In genomic region chrX:110965409-110965808, GRCh38 we compare ENCODE assay signal across 15 cellular contexts.
DNase-seq lines count a peak whose midpoint lies in the region; TF ChIP-seq lines count a peak whose summit lies in the region.
"Had no signal": no experiment of that assay in that cellular context is flagged by ENCODE, and none has a peak within 500 bp of the region (broad histone marks: within the 10 kb centered on the region; RNA-seq: fewer than 3 reads in every experiment).

No MANE protein-coding gene starts in this region.

- H3K4me1 ChIP-seq in HUES48 (ENCODE audit: control insufficient read depth, insufficient read depth, low read length): peaks cover 39% of the 10 kb centered on the region
- H3K4me1 ChIP-seq in neural progenitor cell: peaks cover 57% of the 10 kb centered on the region

- no peak overlapping the region for H3K27ac Mint-ChIP-seq in neural progenitor cell
- H3K27ac Mint-ChIP-seq: B cell; CD4-positive, alpha-beta T cell had no signal

- H4K20me1 ChIP-seq in neural progenitor cell (ENCODE audit: low read depth): no peaks in the 10 kb centered on the region

- peaks cover 21% of the 10 kb centered on the region for H3K9me3 Mint-ChIP-seq in neural progenitor cell
- H3K9me3 Mint-ChIP-seq: CD4-positive, alpha-beta T cell had no signal

- peak overlapping the region; percentile 33 for H3K4me3 Mint-ChIP-seq in neural progenitor cell
- H3K4me3 Mint-ChIP-seq: B cell; CD4-positive, alpha-beta T cell had no signal

- H3K36me3 Mint-ChIP-seq in neural progenitor cell: peaks cover 23% of the 10 kb centered on the region

- H3K4me1 Mint-ChIP-seq in neural progenitor cell: peaks cover 18% of the 10 kb centered on the region
- H3K4me1 Mint-ChIP-seq: B cell had no signal

- H3K36me3 ChIP-seq in HUES48 (ENCODE audit: control insufficient read depth, insufficient read depth, low read length) (no peaks in the 10 kb centered on the region), neural progenitor cell (no peaks in the 10 kb centered on the region)

- DNase-seq in amniotic epithelial cell (ENCODE audit: low read depth) (peak; percentile 66), fibroblast of mammary gland (ENCODE audit: low read depth) (peak; percentile 38), neural progenitor cell (ENCODE audit: low spot score) (no peak), kidney glomerular epithelial cell (lab: John Stamatoyannopoulos, UW) (no peak), activated gamma-delta T cell treated with Interleukin-2 at 50 U/mL for 16 hours (no peak), AG20443 (ENCODE audit: low spot score) (no peak)
- DNase-seq: ACHN; Calu3; CD4-positive, alpha-beta T cell; NCI-H2029 treated with DMSO at 0.1 percent for 48 hours; NCI-H510A had no signal

- no peak overlapping the region for H3K9ac ChIP-seq in HUES48 (ENCODE audit: low read depth, low read length)
- no peak overlapping the region for H3K9ac ChIP-seq in neural progenitor cell

- H3K4me3 ChIP-seq in HUES48 (ENCODE audit: low read depth, low read length): 0 out of 2 replicates have a peak overlapping the region, but pooled peaks have one; percentile 27
- no peak overlapping the region for H3K4me3 ChIP-seq in fibroblast of mammary gland (ENCODE audit: control insufficient read depth, low read depth, low read length)
- no peak overlapping the region for H3K4me3 ChIP-seq in neural progenitor cell
- H3K4me3 ChIP-seq: K562 had no signal

- H3K27me3 ChIP-seq in HUES48 (ENCODE audit: control insufficient read depth, insufficient read depth, low read length): 0 out of 2 replicates have a peak, but pooled peaks cover 2% of the 10 kb centered on the region
- no peaks in the 10 kb centered on the region for H3K27me3 ChIP-seq in neural progenitor cell

- peaks cover 34% of the 10 kb centered on the region for H3F3A ChIP-seq in neural progenitor cell (ENCODE audit: low read depth)

- no peak overlapping the region for H2AFZ ChIP-seq in neural progenitor cell (replicated peaks)

- TF ChIP-seq CTCF in fibroblast of mammary gland (conservative IDR thresholded peaks at IDR 0.05; ENCODE audit: control insufficient read depth, insufficient read depth, low read depth, low read length) (no peak), neural progenitor cell (IDR thresholded peaks at IDR 0.05) (no peak)

- H3K9me3 ChIP-seq in HUES48 (ENCODE audit: control insufficient read depth, insufficient read depth, low read length) (no peaks in the 10 kb centered on the region), neural progenitor cell (ENCODE audit: low read depth) (peaks cover 7% of the 10 kb centered on the region)

- H3K79me2 ChIP-seq in neural progenitor cell (ENCODE audit: low read depth): no peaks in the 10 kb centered on the region

- peak overlapping the region; percentile 40 for H3K27ac ChIP-seq in HUES48 (ENCODE audit: low read depth, low read length)
- peak overlapping the region; percentile 56 for H3K27ac ChIP-seq in neural progenitor cell
- H3K27ac ChIP-seq: HL-60 had no signal

- peak overlapping the region; percentile 58 for H3K4me2 ChIP-seq in neural progenitor cell

- no peaks in the 10 kb centered on the region for H3K27me3 Mint-ChIP-seq in neural progenitor cell (ENCODE audit: insufficient read depth, low read depth)
- H3K27me3 Mint-ChIP-seq: B cell had no signal

Comparison
In these comparisons a context has a peak if more than half of its experiments do, and no peak if none do; other contexts are left out.
1. DNase-seq: peak in amniotic epithelial cell (single experiment) and fibroblast of mammary gland (single experiment); none in neural progenitor cell (single experiment), kidney glomerular epithelial cell (single experiment), activated gamma-delta T cell treated with Interleukin-2 at 50 U/mL for 16 hours (single experiment) and AG20443 (single experiment).